8 cellular contexts compared by ENCODE assay signal in genomic region chr1:1290238-1290731, GRCh38. TPM values are rescaled to one million over a fixed set of nuclear protein-coding genes. Genes with fewer than 3 reads are reported as not detected.
DNase-seq lines count a peak whose midpoint lies in the region; ATAC-seq and TF ChIP-seq lines count a peak whose summit lies in the region.

No MANE protein-coding gene starts in this region.

- no CpG with 5 or more reads among the region's 15 CpGs for WGBS in trophoblast cell (ENCODE audit: extremely low coverage, insufficient coverage, insufficient read length)

- no peak overlapping the region for H4K12ac ChIP-seq in trophoblast cell (ENCODE audit: low read depth, low read length)

- H3K36me3 ChIP-seq in trophoblast cell (ENCODE audit: control insufficient read depth in 1 of 2, insufficient read depth in 2 of 2, low read length in 2 of 2): peaks cover 13 to 20% of the 10 kb centered on the region in 2 experiments

- H2AK5ac ChIP-seq in trophoblast cell (ENCODE audit: low read length): no peak overlapping the region

- H2BK5ac ChIP-seq in trophoblast cell (ENCODE audit: low read depth, low read length, poor library complexity): no peak overlapping the region

- no peak overlapping the region for H4K8ac ChIP-seq in trophoblast cell (ENCODE audit: low read depth, low read length)

- H3K4ac ChIP-seq in trophoblast cell (ENCODE audit: low read depth, low read length): no peak overlapping the region

- ATAC-seq in GM19467 (IDR thresholded peaks at IDR 0.05; ENCODE audit: unreplicated experiment): no peak

- H3K4me1 ChIP-seq in trophoblast cell (ENCODE audit: control insufficient read depth in 1 of 2, insufficient read depth in 2 of 2, low read length in 2 of 2): no peaks in the 10 kb centered on the region

- H3K9ac ChIP-seq in trophoblast cell (ENCODE audit: low read length): no peak overlapping the region

- H3K4me2 ChIP-seq in trophoblast cell (ENCODE audit: low read length): no peak overlapping the region

- H3K9me3 ChIP-seq in trophoblast cell (ENCODE audit: insufficient read depth, low read depth, low read length): peaks cover 2% of the 10 kb centered on the region

- no peak overlapping the region for H3K4me3 ChIP-seq in fibroblast of pulmonary artery (replicated peaks; ENCODE audit: low read depth, low read length)
- no peak overlapping the region for H3K4me3 ChIP-seq in trophoblast cell (ENCODE audit: low read depth, low read length)

- H3K23ac ChIP-seq in trophoblast cell (ENCODE audit: low read length): no peak overlapping the region

- H4K91ac ChIP-seq in trophoblast cell (ENCODE audit: low read depth, low read length): no peak overlapping the region

- no peak overlapping the region for H2BK120ac ChIP-seq in trophoblast cell (ENCODE audit: insufficient read depth, low read length, poor library complexity)

- DNase-seq in NK-92 treated with Interleukin-12 subunit alpha and Interleukin-12 subunit beta, amount 100 ng/mL, for 24 hours (lab: John Stamatoyannopoulos, UW): peak; percentile 27
- DNase-seq in NK-92 (lab: John Stamatoyannopoulos, UW; ENCODE audit: unreplicated experiment): no peak
- peak; percentile 80 for DNase-seq in NCI-H82 (lab: John Stamatoyannopoulos, UW)
- DNase-seq in activated T-cell treated with anti-CD3 and anti-CD28 coated beads, Interleukin-2, amount 50 U/mL, for 1 hour: peak; percentile 60
- peak; percentile 38 for DNase-seq in fibroblast of pulmonary artery (ENCODE audit: low read depth)
- peak; percentile 67 to 82 for DNase-seq in trophoblast cell
- no peak for DNase-seq in NCI-H2029 treated with DMSO at 0.1 percent for 48 hours (lab: John Stamatoyannopoulos, UW)

- no peak overlapping the region for H2BK12ac ChIP-seq in trophoblast cell (ENCODE audit: low read length)

- H3K27ac ChIP-seq in trophoblast cell (ENCODE audit: low read depth, low read length): no peak overlapping the region

- no peaks in the 10 kb centered on the region for H3K27me3 ChIP-seq in trophoblast cell (ENCODE audit: insufficient read depth, low read length)

- no peaks in the 10 kb centered on the region for H3K79me1 ChIP-seq in trophoblast cell (ENCODE audit: low read length)

- H3K14ac ChIP-seq in trophoblast cell (ENCODE audit: low read length): no peak overlapping the region

- no peak overlapping the region for H3K18ac ChIP-seq in trophoblast cell (ENCODE audit: low read length)

- no peaks in the 10 kb centered on the region for H3K79me2 ChIP-seq in trophoblast cell (ENCODE audit: control insufficient read depth, insufficient read depth, low read length, poor library complexity)

- peak; percentile 49 for TF ChIP-seq CTCF in fibroblast of pulmonary artery (IDR thresholded peaks at IDR 0.05; ENCODE audit: low read length, missing control alignments)

- H2AFZ ChIP-seq in trophoblast cell (ENCODE audit: insufficient read depth, low read length, poor library complexity): no peak overlapping the region

RNA-seq across cellular contexts. Expression of gene SCNN1D, which starts 10.0 kb away (rescaled TPM):
- 0.47 and 0.72 TPM in 2 replicates for polyA plus RNA-seq in trophoblast cell (2013)

RNA-seq across cellular contexts. Expression of gene UBE2J2, which starts 16.6 kb away (rescaled TPM):
- 54.3 and 55.1 TPM in 2 replicates for polyA plus RNA-seq in trophoblast cell (2013)

RNA-seq across cellular contexts. Expression of gene ACAP3, which starts 17.4 kb away (rescaled TPM):
- 29.9 and 32.2 TPM in 2 replicates for polyA plus RNA-seq in trophoblast cell (2013)

RNA-seq across cellular contexts. Expression of gene PUSL1, which starts 18.1 kb away (rescaled TPM):
- 29.8 and 34.5 TPM in 2 replicates for polyA plus RNA-seq in trophoblast cell (2013)

RNA-seq across cellular contexts. Expression of gene INTS11, which starts 34.2 kb away (rescaled TPM):
- polyA plus RNA-seq in trophoblast cell (2013): 86.5 and 92.0 TPM in 2 replicates

Comparison
In these comparisons a context has a peak if more than half of its experiments do, and no peak if none do; other contexts are left out.
1. DNase-seq: peak in NK-92 treated with Interleukin-12 subunit alpha and Interleukin-12 subunit beta, amount 100 ng/mL, for 24 hours (single experiment), NCI-H82 (single experiment), activated T-cell treated with anti-CD3 and anti-CD28 coated beads, Interleukin-2, amount 50 U/mL, for 1 hour (single experiment), fibroblast of pulmonary artery (single experiment) and trophoblast cell (2 of 2); none in NK-92 (single experiment) and NCI-H2029 treated with DMSO at 0.1 percent for 48 hours (single experiment).